ENCODE assay signal across 9 cellular contexts in the genomic region with DNA sequence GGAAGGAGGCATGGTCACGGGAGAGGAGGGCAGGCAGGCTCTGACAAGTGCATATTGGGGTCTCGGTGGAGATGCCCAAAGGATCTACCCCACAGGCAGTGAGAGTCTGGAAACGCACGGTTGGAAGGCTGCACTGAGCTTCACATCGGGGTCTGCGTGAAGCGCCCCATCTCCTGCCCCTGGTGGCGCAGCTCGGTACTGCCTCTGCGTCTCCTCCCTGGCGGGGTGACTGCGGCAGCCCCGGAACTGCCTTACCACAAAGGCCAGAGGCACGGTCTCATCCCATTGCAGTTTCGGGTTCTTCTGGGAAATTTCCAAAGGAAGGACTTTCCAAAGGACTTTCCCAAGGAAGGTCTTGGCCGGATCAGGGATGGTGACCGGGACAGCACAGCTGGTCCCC.
DNase-seq lines count a peak whose midpoint lies in the region; ATAC-seq and TF ChIP-seq lines count a peak whose summit lies in the region.
"Had no signal": no experiment of that assay in that cellular context is flagged by ENCODE, and none has a peak within 500 bp of the region (broad histone marks: within the 10 kb centered on the region; RNA-seq: fewer than 3 reads in every experiment).

No MANE protein-coding gene starts in this region.

- no peak overlapping the region for H3K4me3 Mint-ChIP-seq in activated naive CD4-positive, alpha-beta T cell treated with anti-CD3 and anti-CD28 coated beads, Interleukin-2, amount 10 ng/mL, durations not matched to agents 7 days and 5 days
- no peak overlapping the region for H3K4me3 Mint-ChIP-seq in nephron

- CTCF ChIA-PET in activated naive CD4-positive, alpha-beta T cell treated with anti-CD3 and anti-CD28 coated beads, Interleukin-2, amount 10 ng/mL, durations not matched to agents 7 days and 5 days (lab: Charles Lee), result interaction anchor here (0.7 to 1.2 kb wide), 4 partner anchors 10 to 71 kb away, joined by 3 read pairs; no protein-coding TSS in a partner anchor

- no peaks in the 10 kb centered on the region for H3K36me3 ChIP-seq in MG63

- no peak overlapping the region for H3K4me3 ChIP-seq in MG63
- H3K4me3 ChIP-seq: lung had no signal

- H3K27me3 ChIP-seq in MG63, result no peaks in the 10 kb centered on the region

- no peaks in the 10 kb centered on the region for H3K9me3 Mint-ChIP-seq in activated naive CD4-positive, alpha-beta T cell treated with anti-CD3 and anti-CD28 coated beads, Interleukin-2, amount 10 ng/mL, durations not matched to agents 7 days and 5 days
- peaks cover 3% of the 10 kb centered on the region for H3K9me3 Mint-ChIP-seq in nephron

- ATAC-seq in HG02938 (IDR thresholded peaks at IDR 0.05; ENCODE audit: unreplicated experiment), result no peak
- no peak for ATAC-seq in HG03097 (IDR thresholded peaks at IDR 0.05; ENCODE audit: low FRiP score, unreplicated experiment)

- TF ChIP-seq CTCF in C4-2B (conservative IDR thresholded peaks at IDR 0.05), result peak; percentile 82
- peak; percentile 43 to 55 (median 48) for TF ChIP-seq CTCF in nephron (IDR thresholded peaks at IDR 0.05; ENCODE audit: unreplicated experiment in 3 of 3)

- no peaks in the 10 kb centered on the region for H3K4me1 Mint-ChIP-seq in activated naive CD4-positive, alpha-beta T cell treated with anti-CD3 and anti-CD28 coated beads, Interleukin-2, amount 10 ng/mL, durations not matched to agents 7 days and 5 days
- peaks cover 19% of the 10 kb centered on the region for H3K4me1 Mint-ChIP-seq in nephron

- peaks cover 12% of the 10 kb centered on the region for H3K27me3 Mint-ChIP-seq in activated naive CD4-positive, alpha-beta T cell treated with anti-CD3 and anti-CD28 coated beads, Interleukin-2, amount 10 ng/mL, durations not matched to agents 7 days and 5 days
- H3K27me3 Mint-ChIP-seq in nephron (ENCODE audit: low read depth), result peaks cover 30% of the 10 kb centered on the region

- no peak overlapping the region for H3K27ac ChIP-seq in C4-2B

- no peak overlapping the region for H3K27ac Mint-ChIP-seq in activated naive CD4-positive, alpha-beta T cell treated with anti-CD3 and anti-CD28 coated beads, Interleukin-2, amount 10 ng/mL, durations not matched to agents 7 days and 5 days
- H3K27ac Mint-ChIP-seq in nephron, result peak overlapping the region in 2 of 3 experiments; percentile 35 to 50

- no peaks in the 10 kb centered on the region for H3K9me3 ChIP-seq in MG63

- H3K36me3 Mint-ChIP-seq in activated naive CD4-positive, alpha-beta T cell treated with anti-CD3 and anti-CD28 coated beads, Interleukin-2, amount 10 ng/mL, durations not matched to agents 7 days and 5 days, result no peaks in the 10 kb centered on the region
- H3K36me3 Mint-ChIP-seq in nephron (ENCODE audit: low read depth), result no peaks in the 10 kb centered on the region

- DNase-seq in MG63 (peak; percentile 29), NCI-H524 (lab: John Stamatoyannopoulos, UW) (no peak), COR-L47 (lab: John Stamatoyannopoulos, UW) (no peak)
- peak; percentile 58 for DNase-seq in activated naive CD4-positive, alpha-beta T cell treated with anti-CD3 and anti-CD28 coated beads, Interleukin-2, amount 10 ng/mL, durations not matched to agents 7 days and 5 days

Comparison
In these comparisons a context has a peak if more than half of its experiments do, and no peak if none do; other contexts are left out.
1. DNase-seq: peak in MG63 (single experiment) and activated naive CD4-positive, alpha-beta T cell treated with anti-CD3 and anti-CD28 coated beads, Interleukin-2, amount 10 ng/mL, durations not matched to agents 7 days and 5 days (single experiment); none in NCI-H524 (0 of 2) and COR-L47 (single experiment).